ENCODE assay signal across 17 cellular contexts in the genomic region with DNA sequence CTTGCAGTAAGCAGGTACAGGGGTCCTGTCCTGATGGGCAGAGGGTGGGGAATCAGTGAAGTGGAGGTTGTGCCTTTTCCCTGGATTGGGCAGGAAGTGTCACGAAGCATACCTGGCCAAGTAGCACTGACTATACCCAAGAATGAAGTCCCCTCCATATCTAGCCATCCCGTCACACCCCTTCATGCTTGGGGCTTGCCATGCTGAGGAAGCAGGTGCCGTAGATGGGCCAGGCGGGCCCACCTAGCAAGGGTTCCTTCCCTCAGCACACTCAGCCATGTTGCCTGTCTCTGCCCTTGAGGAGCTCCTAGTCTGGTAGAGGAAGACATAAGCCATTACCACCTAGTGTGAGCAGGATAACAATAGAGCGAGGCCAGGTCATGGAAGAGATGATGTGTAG. TPM values are rescaled to one million over a fixed set of nuclear protein-coding genes. Genes with fewer than 3 reads are reported as not detected.
A peak's percentile ranks its signal among the peaks of the same experiment; 100 is the strongest.
DNase-seq lines count a peak whose midpoint lies in the region; ATAC-seq and TF ChIP-seq lines count a peak whose summit lies in the region.
"Had no signal": no experiment of that assay in that cellular context is flagged by ENCODE, and none has a peak within 500 bp of the region (broad histone marks: within the 10 kb centered on the region; RNA-seq: fewer than 3 reads in every experiment).

No MANE protein-coding gene starts in this region.

- no peak overlapping the region for H3K27ac ChIP-seq in CD4-positive, alpha-beta memory T cell (ENCODE audit: low read depth, low read length)
- no peak overlapping the region for H3K27ac ChIP-seq in naive thymus-derived CD4-positive, alpha-beta T cell (ENCODE audit: low read depth, low read length)
- H3K27ac ChIP-seq in right cardiac atrium (ENCODE audit: low read length), result no peak overlapping the region
- H3K27ac ChIP-seq: BLaER1, HL-60 had no signal

- no peaks in the 10 kb centered on the region for H3K27me3 ChIP-seq in CD4-positive, alpha-beta memory T cell (ENCODE audit: insufficient read depth, low read length)
- no peaks in the 10 kb centered on the region for H3K27me3 ChIP-seq in naive thymus-derived CD4-positive, alpha-beta T cell (ENCODE audit: control insufficient read depth in 2 of 2, insufficient read depth in 2 of 2, low read length in 2 of 2)
- no peaks in the 10 kb centered on the region for H3K27me3 ChIP-seq in right cardiac atrium (ENCODE audit: control insufficient read depth, insufficient read depth)
- H3K27me3 ChIP-seq: BLaER1 had no signal

- H3K9me3 ChIP-seq in CD4-positive, alpha-beta memory T cell (ENCODE audit: control insufficient read depth in 1 of 2, low read length in 2 of 2), result no peaks in the 10 kb centered on the region
- no peaks in the 10 kb centered on the region for H3K9me3 ChIP-seq in naive thymus-derived CD4-positive, alpha-beta T cell (ENCODE audit: control insufficient read depth in 2 of 3, low read length in 3 of 3)
- H3K9me3 ChIP-seq in right cardiac atrium (ENCODE audit: control insufficient read depth, low read length), result no peaks in the 10 kb centered on the region
- H3K9me3 ChIP-seq: BLaER1 had no signal

- H3K4me3 ChIP-seq in CD4-positive, alpha-beta memory T cell (ENCODE audit: low read length in 2 of 2), result no peak overlapping the region
- H3K4me3 ChIP-seq in naive thymus-derived CD4-positive, alpha-beta T cell (ENCODE audit: low read length), result no peak overlapping the region
- H3K4me3 ChIP-seq in right cardiac atrium (ENCODE audit: low read length), result no peak overlapping the region
- H3K4me3 ChIP-seq: BLaER1 had no signal

- no peaks in the 10 kb centered on the region for H3K4me1 ChIP-seq in CD4-positive, alpha-beta memory T cell (ENCODE audit: insufficient read depth, low read length)
- H3K4me1 ChIP-seq in naive thymus-derived CD4-positive, alpha-beta T cell (ENCODE audit: control insufficient read depth in 2 of 2, insufficient read depth in 2 of 2, low read length in 2 of 2), result no peaks in the 10 kb centered on the region
- peaks cover 3% of the 10 kb centered on the region for H3K4me1 ChIP-seq in right cardiac atrium (ENCODE audit: control insufficient read depth, insufficient read depth, low read length)

- no peaks in the 10 kb centered on the region for H3K9me3 Mint-ChIP-seq in activated CD8-positive, alpha-beta T cell treated with anti-CD3 and anti-CD28 coated beads for 36 hours
- no peaks in the 10 kb centered on the region for H3K9me3 Mint-ChIP-seq in activated CD8-positive, alpha-beta T cell treated with anti-CD3 and anti-CD28 coated beads, Interleukin-2, amount 10 ng/mL, durations not matched to agents 7 days and 5 days (ENCODE audit: insufficient read depth)
- peaks cover 0 to 2% (median 0%) of the 10 kb centered on the region in 8 donors for H3K9me3 Mint-ChIP-seq in CD4-positive, alpha-beta memory T cell
- H3K9me3 Mint-ChIP-seq in activated T-helper 17 cell treated with anti-CD3 and anti-CD28 coated beads, Interleukin-2, amount 50 U/mL, for 72 hours, result no peaks in the 10 kb centered on the region
- H3K9me3 Mint-ChIP-seq in naive thymus-derived CD4-positive, alpha-beta T cell, result no peaks in the 10 kb centered on the region

- 97% methylated on average over 5 of the region's 5 CpGs for WGBS in right cardiac atrium

- ATAC-seq in activated CD8-positive, alpha-beta T cell treated with anti-CD3 and anti-CD28 coated beads for 36 hours, result no peak
- ATAC-seq in activated CD8-positive, alpha-beta T cell treated with anti-CD3 and anti-CD28 coated beads, Interleukin-2, amount 10 ng/mL, durations not matched to agents 7 days and 5 days, result no peak
- no peak for ATAC-seq in activated T-helper 17 cell treated with anti-CD3 and anti-CD28 coated beads, Interleukin-2, amount 50 U/mL, for 72 hours (replicated peaks)
- ATAC-seq in naive thymus-derived CD4-positive, alpha-beta T cell, result no peak
- ATAC-seq in GM19351 (IDR thresholded peaks at IDR 0.05; ENCODE audit: unreplicated experiment) (no peak), right cardiac atrium (no peak)

- no peak for DNase-seq in activated CD8-positive, alpha-beta T cell treated with anti-CD3 and anti-CD28 coated beads for 36 hours
- DNase-seq in activated CD8-positive, alpha-beta T cell treated with anti-CD3 and anti-CD28 coated beads, Interleukin-2, amount 10 ng/mL, durations not matched to agents 7 days and 5 days, result no peak
- DNase-seq in CD4-positive, alpha-beta memory T cell, result no peak
- no peak for DNase-seq in naive thymus-derived CD4-positive, alpha-beta T cell
- DNase-seq in right cardiac atrium, result no peak
- DNase-seq in activated effector memory CD4-positive, alpha-beta T cell treated with Interleukin-2 at 50 U/mL for 16 hours, result no peak
- DNase-seq: 8988T, COR-L47, EL, NCI-H187 treated with DMSO at 0.1 percent for 48 hours, NCI-H345, NCI-H526 treated with DMSO at 0.1 percent for 48 hours, SHP77 treated with DMSO at 0.1 percent for 48 hours had no signal

- H3K36me3 Mint-ChIP-seq in activated CD8-positive, alpha-beta T cell treated with anti-CD3 and anti-CD28 coated beads for 36 hours (ENCODE audit: low read depth), result peaks cover 7% of the 10 kb centered on the region
- H3K36me3 Mint-ChIP-seq in activated CD8-positive, alpha-beta T cell treated with anti-CD3 and anti-CD28 coated beads, Interleukin-2, amount 10 ng/mL, durations not matched to agents 7 days and 5 days (ENCODE audit: low read depth), result peaks cover 43% of the 10 kb centered on the region
- peaks cover 33 to 75% of the 10 kb centered on the region in 2 donors for H3K36me3 Mint-ChIP-seq in CD4-positive, alpha-beta memory T cell
- peaks cover 66% of the 10 kb centered on the region for H3K36me3 Mint-ChIP-seq in activated T-helper 17 cell treated with anti-CD3 and anti-CD28 coated beads, Interleukin-2, amount 50 U/mL, for 72 hours (ENCODE audit: low read depth)
- peaks cover 0 to 36% (median 5%) of the 10 kb centered on the region in 5 donors for H3K36me3 Mint-ChIP-seq in naive thymus-derived CD4-positive, alpha-beta T cell

- H3K36me3 ChIP-seq in CD4-positive, alpha-beta memory T cell (ENCODE audit: insufficient read depth, low read length), result peaks cover 70% of the 10 kb centered on the region
- H3K36me3 ChIP-seq in naive thymus-derived CD4-positive, alpha-beta T cell (ENCODE audit: control insufficient read depth in 2 of 3, insufficient read depth in 3 of 3, low read length in 3 of 3), result peaks cover 13 to 94% (median 16%) of the 10 kb centered on the region in 3 experiments

- no peak for TF ChIP-seq CTCF in activated CD8-positive, alpha-beta T cell treated with anti-CD3 and anti-CD28 coated beads for 36 hours (IDR thresholded peaks at IDR 0.05)

- POLR2A ChIA-PET in activated CD8-positive, alpha-beta T cell treated with anti-CD3 and anti-CD28 coated beads for 36 hours (lab: Charles Lee), result interaction anchor here (1.2 kb wide), 1 partner anchor 22 kb away, joined by 4 read pairs; no protein-coding TSS in a partner anchor
- POLR2A ChIA-PET in activated CD8-positive, alpha-beta T cell treated with anti-CD3 and anti-CD28 coated beads, Interleukin-2, amount 10 ng/mL, durations not matched to agents 7 days and 5 days (lab: Charles Lee), result no interaction called here
- POLR2A ChIA-PET in CD4-positive, alpha-beta memory T cell (lab: Charles Lee; ENCODE audit: partially characterized antibody), result interaction anchor here (0.9 kb wide), 1 partner anchor 85 kb away, joined by 3 read pairs; a partner anchor contains a TSS
- POLR2A ChIA-PET in naive thymus-derived CD4-positive, alpha-beta T cell (lab: Charles Lee), result no interaction called here

- H3K27me3 Mint-ChIP-seq in activated CD8-positive, alpha-beta T cell treated with anti-CD3 and anti-CD28 coated beads for 36 hours, result no peaks in the 10 kb centered on the region
- H3K27me3 Mint-ChIP-seq in activated CD8-positive, alpha-beta T cell treated with anti-CD3 and anti-CD28 coated beads, Interleukin-2, amount 10 ng/mL, durations not matched to agents 7 days and 5 days (ENCODE audit: low read depth), result no peaks in the 10 kb centered on the region
- no peaks in the 10 kb centered on the region for H3K27me3 Mint-ChIP-seq in CD4-positive, alpha-beta memory T cell
- H3K27me3 Mint-ChIP-seq in activated T-helper 17 cell treated with anti-CD3 and anti-CD28 coated beads, Interleukin-2, amount 50 U/mL, for 72 hours, result no peaks in the 10 kb centered on the region
- no peaks in the 10 kb centered on the region for H3K27me3 Mint-ChIP-seq in naive thymus-derived CD4-positive, alpha-beta T cell

- H3K27ac Mint-ChIP-seq in activated CD8-positive, alpha-beta T cell treated with anti-CD3 and anti-CD28 coated beads for 36 hours, result peak overlapping the region; percentile 32
- no peak overlapping the region for H3K27ac Mint-ChIP-seq in activated CD8-positive, alpha-beta T cell treated with anti-CD3 and anti-CD28 coated beads, Interleukin-2, amount 10 ng/mL, durations not matched to agents 7 days and 5 days
- H3K27ac Mint-ChIP-seq in CD4-positive, alpha-beta memory T cell, result peak overlapping the region; percentile 11 to 80 (median 52)
- H3K27ac Mint-ChIP-seq in activated T-helper 17 cell treated with anti-CD3 and anti-CD28 coated beads, Interleukin-2, amount 50 U/mL, for 72 hours, result peak overlapping the region; percentile 46
- peak overlapping the region in 7 of 9 donors; percentile 33 to 72 (median 55) for H3K27ac Mint-ChIP-seq in naive thymus-derived CD4-positive, alpha-beta T cell

- intact Hi-C loops in activated CD8-positive, alpha-beta T cell treated with anti-CD3 and anti-CD28 coated beads for 36 hours (cut with micrococcal nuclease), result no loop called here
- intact Hi-C loops in CD4-positive, alpha-beta memory T cell (cut with micrococcal nuclease), result no loop called here
- intact Hi-C loops in naive thymus-derived CD4-positive, alpha-beta T cell (cut with micrococcal nuclease), result no loop called here
- intact Hi-C loops in right cardiac atrium (cut with DNase I), result no loop called here

- H3K4me1 Mint-ChIP-seq in activated CD8-positive, alpha-beta T cell treated with anti-CD3 and anti-CD28 coated beads for 36 hours (ENCODE audit: low read depth), result peaks cover 10% of the 10 kb centered on the region
- peaks cover under 1% of the 10 kb centered on the region for H3K4me1 Mint-ChIP-seq in activated CD8-positive, alpha-beta T cell treated with anti-CD3 and anti-CD28 coated beads, Interleukin-2, amount 10 ng/mL, durations not matched to agents 7 days and 5 days (ENCODE audit: low read depth)
- peaks cover 0 to 3% (median 1%) of the 10 kb centered on the region in 4 donors for H3K4me1 Mint-ChIP-seq in CD4-positive, alpha-beta memory T cell
- H3K4me1 Mint-ChIP-seq in activated T-helper 17 cell treated with anti-CD3 and anti-CD28 coated beads, Interleukin-2, amount 50 U/mL, for 72 hours, result no peaks in the 10 kb centered on the region
- peaks cover 2 to 9% (median 3%) of the 10 kb centered on the region in 7 donors for H3K4me1 Mint-ChIP-seq in naive thymus-derived CD4-positive, alpha-beta T cell

- CTCF ChIA-PET in activated CD8-positive, alpha-beta T cell treated with anti-CD3 and anti-CD28 coated beads for 36 hours (lab: Charles Lee), result interaction anchor here (1.1 to 1.8 kb wide), 2 partner anchors 8 to 215 kb away, joined by 3 to 5 read pairs; no protein-coding TSS in a partner anchor
- CTCF ChIA-PET in activated CD8-positive, alpha-beta T cell treated with anti-CD3 and anti-CD28 coated beads, Interleukin-2, amount 10 ng/mL, durations not matched to agents 7 days and 5 days (lab: Charles Lee), result interaction anchor here (2.6 kb wide), 1 partner anchor 10 kb away, joined by 15 read pairs; no protein-coding TSS in a partner anchor
- CTCF ChIA-PET in CD4-positive, alpha-beta memory T cell (lab: Charles Lee; ENCODE audit: partially characterized antibody), result interaction anchor here (0.9 to 1.2 kb wide), 2 partner anchors 9 to 11 kb away, joined by 3 read pairs; no protein-coding TSS in a partner anchor
- CTCF ChIA-PET in naive thymus-derived CD4-positive, alpha-beta T cell (lab: Charles Lee), result no interaction called here

- no peak overlapping the region for H3K4me3 Mint-ChIP-seq in activated CD8-positive, alpha-beta T cell treated with anti-CD3 and anti-CD28 coated beads for 36 hours
- H3K4me3 Mint-ChIP-seq in activated CD8-positive, alpha-beta T cell treated with anti-CD3 and anti-CD28 coated beads, Interleukin-2, amount 10 ng/mL, durations not matched to agents 7 days and 5 days, result no peak overlapping the region
- no peak overlapping the region for H3K4me3 Mint-ChIP-seq in CD4-positive, alpha-beta memory T cell
- no peak overlapping the region for H3K4me3 Mint-ChIP-seq in activated T-helper 17 cell treated with anti-CD3 and anti-CD28 coated beads, Interleukin-2, amount 50 U/mL, for 72 hours
- no peak overlapping the region for H3K4me3 Mint-ChIP-seq in naive thymus-derived CD4-positive, alpha-beta T cell

RNA-seq across cellular contexts. Expression of a gene that starts 33.5 kb away (rescaled TPM):
- 100 to 1,000 TPM; 161 to 164 TPM for total RNA-seq in activated CD8-positive, alpha-beta T cell treated with anti-CD3 and anti-CD28 coated beads for 36 hours
- 10 to 100 TPM; 94.4 to 94.7 TPM for total RNA-seq in activated CD8-positive, alpha-beta T cell treated with anti-CD3 and anti-CD28 coated beads, Interleukin-2, amount 10 ng/mL, durations not matched to agents 7 days and 5 days
- 10 to 100 TPM; 52.2 to 53.1 TPM for total RNA-seq in CD4-positive, alpha-beta memory T cell
- 10 to 100 TPM; 26.3 to 34.0 TPM for polyA plus RNA-seq in CD4-positive, alpha-beta memory T cell
- 100 to 1,000 TPM in 1 of 2 donors, 10 to 100 TPM in 1; 64.0 to 107 TPM for total RNA-seq in activated T-helper 17 cell treated with anti-CD3 and anti-CD28 coated beads, Interleukin-2, amount 50 U/mL, for 72 hours
- 10 to 100 TPM; 16.8 to 68.4 (median 48.6) TPM for total RNA-seq in naive thymus-derived CD4-positive, alpha-beta T cell
- 10 to 100 TPM; 20.2 to 21.2 TPM for polyA plus RNA-seq in naive thymus-derived CD4-positive, alpha-beta T cell
- 10 to 100 TPM; 36.0 to 46.9 (median 39.5) TPM for total RNA-seq in right cardiac atrium
- 37.3 TPM for polyA plus RNA-seq in right cardiac atrium

Comparison
In these comparisons a context has a peak if more than half of its experiments do, and no peak if none do; other contexts are left out.
1. POLR2A ChIA-PET loops: an anchor here in activated CD8-positive, alpha-beta T cell treated with anti-CD3 and anti-CD28 coated beads for 36 hours (1.2 kb wide) and CD4-positive, alpha-beta memory T cell (0.9 kb wide); none called in activated CD8-positive, alpha-beta T cell treated with anti-CD3 and anti-CD28 coated beads, Interleukin-2, amount 10 ng/mL, durations not matched to agents 7 days and 5 days and naive thymus-derived CD4-positive, alpha-beta T cell.